Comparison of ENCODE assay signal across 11 cellular contexts in genomic region chr17:80785477-80786178, GRCh38.
A peak's percentile ranks its signal among the peaks of the same experiment; 100 is the strongest.
DNase-seq lines count a peak whose midpoint lies in the region; ATAC-seq and TF ChIP-seq lines count a peak whose summit lies in the region.
"Had no signal": no experiment of that assay in that cellular context is flagged by ENCODE, and none has a peak within 500 bp of the region (broad histone marks: within the 10 kb centered on the region; RNA-seq: fewer than 3 reads in every experiment).

No MANE protein-coding gene starts in this region.

- H3K9me3 Mint-ChIP-seq in activated CD4-positive, alpha-beta T cell treated with anti-CD3 and anti-CD28 coated beads, Interleukin-2, amount 10 ng/mL, durations not matched to agents 24 days and 14 days = peaks cover 15% of the 10 kb centered on the region

- H3K4me1 ChIP-seq in ectodermal cell (ENCODE audit: control insufficient read depth, insufficient read depth, low read length) = peaks cover 37% of the 10 kb centered on the region
- H3K4me1 ChIP-seq: parathyroid adenoma had no signal

- H3K36me3 ChIP-seq in ectodermal cell (ENCODE audit: control insufficient read depth, insufficient read depth, low read length) = no peaks in the 10 kb centered on the region
- H3K36me3 ChIP-seq: MG63 had no signal

- H3K27me3 ChIP-seq in ectodermal cell (ENCODE audit: control insufficient read depth, insufficient read depth, low read length, poor library complexity, severe bottlenecking) = no peaks in the 10 kb centered on the region
- H3K27me3 ChIP-seq: MG63 had no signal

- 88 to 89% methylated on average over 19 of the region's 19 CpGs for WGBS in ectodermal cell, 2 experiments

- peak overlapping the region; percentile 9 for H3K27ac ChIP-seq in ectodermal cell (ENCODE audit: insufficient read depth, low read depth, low read length, poor library complexity, severe bottlenecking)
- H3K27ac ChIP-seq: parathyroid adenoma had no signal

- peak overlapping the region; percentile 73 for H3K4me3 Mint-ChIP-seq in activated CD4-positive, alpha-beta T cell treated with anti-CD3 and anti-CD28 coated beads, Interleukin-2, amount 10 ng/mL, durations not matched to agents 24 days and 14 days

- H3K27ac Mint-ChIP-seq in activated CD4-positive, alpha-beta T cell treated with anti-CD3 and anti-CD28 coated beads, Interleukin-2, amount 10 ng/mL, durations not matched to agents 24 days and 14 days = peak overlapping the region; percentile 98

- DNase-seq in NCI-H187 treated with DMSO at 0.1 percent for 48 hours (lab: John Stamatoyannopoulos, UW) (peak; percentile 56), omental fat pad (ENCODE audit: low spot score) (no peak), NCI-H2196 (lab: John Stamatoyannopoulos, UW; ENCODE audit: unreplicated experiment) (no peak)
- peak; percentile 77 for DNase-seq in activated CD4-positive, alpha-beta T cell treated with anti-CD3 and anti-CD28 coated beads, Interleukin-2, amount 10 ng/mL, durations not matched to agents 24 days and 14 days
- peak; percentile 53 to 61 for DNase-seq in stimulated activated CD4-positive, alpha-beta T cell treated with anti-CD3 and anti-CD28 coated beads, Interleukin-2, amount 100 ng/mL, for 24 hours
- DNase-seq: activated CD4-positive, CD25-positive, alpha-beta regulatory T cell; MG63 had no signal

- peaks cover 82% of the 10 kb centered on the region for H3K4me1 Mint-ChIP-seq in activated CD4-positive, alpha-beta T cell treated with anti-CD3 and anti-CD28 coated beads, Interleukin-2, amount 10 ng/mL, durations not matched to agents 24 days and 14 days

- H3K9me3 ChIP-seq in ectodermal cell (ENCODE audit: control insufficient read depth, low read length) = no peaks in the 10 kb centered on the region

- no peaks in the 10 kb centered on the region for H3K27me3 Mint-ChIP-seq in activated CD4-positive, alpha-beta T cell treated with anti-CD3 and anti-CD28 coated beads, Interleukin-2, amount 10 ng/mL, durations not matched to agents 24 days and 14 days

- intact Hi-C loops in activated CD4-positive, alpha-beta T cell treated with anti-CD3 and anti-CD28 coated beads, Interleukin-2, amount 10 ng/mL, durations not matched to agents 24 days and 14 days (cut with micrococcal nuclease) = loop anchor here (5.0 kb wide), 2 partner anchors 72 to 108 kb away; no protein-coding TSS in a partner anchor

- H3K4me3 ChIP-seq in ectodermal cell (ENCODE audit: insufficient read depth, low read depth, low read length) = no peak overlapping the region
- H3K4me3 ChIP-seq: MG63 had no signal

- peaks cover 32% of the 10 kb centered on the region for H3K36me3 Mint-ChIP-seq in activated CD4-positive, alpha-beta T cell treated with anti-CD3 and anti-CD28 coated beads, Interleukin-2, amount 10 ng/mL, durations not matched to agents 24 days and 14 days (ENCODE audit: low read depth)

- no peak for TF ChIP-seq CTCF in omental fat pad (IDR thresholded peaks at IDR 0.05)

- ATAC-seq in GM21825 (IDR thresholded peaks at IDR 0.05; ENCODE audit: unreplicated experiment) = no peak
- no peak for ATAC-seq in omental fat pad (ENCODE audit: low FRiP score)
- ATAC-seq in GM19452 (IDR thresholded peaks at IDR 0.05; ENCODE audit: unreplicated experiment) = no peak

Comparison
In these comparisons a context has a peak if more than half of its experiments do, and no peak if none do; other contexts are left out.
1. DNase-seq: peak in NCI-H187 treated with DMSO at 0.1 percent for 48 hours (single experiment), activated CD4-positive, alpha-beta T cell treated with anti-CD3 and anti-CD28 coated beads, Interleukin-2, amount 10 ng/mL, durations not matched to agents 24 days and 14 days (single experiment) and stimulated activated CD4-positive, alpha-beta T cell treated with anti-CD3 and anti-CD28 coated beads, Interleukin-2, amount 100 ng/mL, for 24 hours (2 of 2); none in omental fat pad (single experiment) and NCI-H2196 (single experiment).